ENCODE assay signal across 17 cellular contexts in genomic region chrX:24312249-24312607, GRCh38. TPM values are rescaled to one million over a fixed set of nuclear protein-coding genes. Genes with fewer than 3 reads are reported as not detected.
"Had no signal": no experiment of that assay in that cellular context is flagged by ENCODE, and none has a peak within 500 bp of the region (broad histone marks: within the 10 kb centered on the region; RNA-seq: fewer than 3 reads in every experiment).

No MANE protein-coding gene starts in this region.

RNA-seq across cellular contexts. Expression of gene SUPT20HL2, which starts 1.6 kb away (rescaled TPM):
- total RNA-seq: activated CD4-positive, alpha-beta memory T cell treated with anti-CD3 and anti-CD28 coated beads, Interleukin-2, amount 10 ng/mL, durations not matched to agents 7 days and 5 days; activated CD4-positive, alpha-beta T cell treated with anti-CD3 and anti-CD28 coated beads for 36 hours; activated CD4-positive, alpha-beta T cell treated with anti-CD3 and anti-CD28 coated beads, Interleukin-2, amount 10 ng/mL, durations not matched to agents 7 days and 5 days; activated CD8-positive, alpha-beta memory T cell treated with anti-CD3 and anti-CD28 coated beads, Interleukin-2, amount 10 ng/mL, durations not matched to agents 7 days and 5 days; activated CD8-positive, alpha-beta T cell treated with anti-CD3 and anti-CD28 coated beads, Interleukin-2, amount 10 ng/mL, durations not matched to agents 7 days and 5 days; activated naive CD8-positive, alpha-beta T cell treated with anti-CD3 and anti-CD28 coated beads, Interleukin-2, amount 10 ng/mL, durations not matched to agents 7 days and 5 days; activated T-helper 2 cell treated with anti-CD3 and anti-CD28 coated beads, Interferon-gamma antibody, Interleukin-2, Interleukin-4, amounts not matched to agents 10 μg/mL and 5 μg/mL and 100 μg/mL, durations not matched to agents 14 hours and 24 hours and 36 hours; astrocyte; body of pancreas; breast epithelium; T-cell; T-helper 1 cell treated with Interleukin-12 subunit alpha and Interleukin-12 subunit beta and Interleukin-4 antibody, amounts not matched to agents 30 ng/mL and 1 ng/mL, for 36 hours; T-helper 17 cell; T-helper 2 cell treated with Interferon-gamma antibody and Interleukin-4, amounts not matched to agents 100 ng/mL and 5 ng/mL, for 36 hours; WTC11 had no signal

RNA-seq across cellular contexts. Expression of gene SUPT20HL1, which starts 48.2 kb away (rescaled TPM):
- total RNA-seq: activated CD4-positive, alpha-beta memory T cell treated with anti-CD3 and anti-CD28 coated beads, Interleukin-2, amount 10 ng/mL, durations not matched to agents 7 days and 5 days; activated CD4-positive, alpha-beta T cell treated with anti-CD3 and anti-CD28 coated beads, Interleukin-2, amount 10 ng/mL, durations not matched to agents 7 days and 5 days; activated CD8-positive, alpha-beta memory T cell treated with anti-CD3 and anti-CD28 coated beads, Interleukin-2, amount 10 ng/mL, durations not matched to agents 7 days and 5 days; activated CD8-positive, alpha-beta T cell treated with anti-CD3 and anti-CD28 coated beads, Interleukin-2, amount 10 ng/mL, durations not matched to agents 7 days and 5 days; activated naive CD8-positive, alpha-beta T cell treated with anti-CD3 and anti-CD28 coated beads, Interleukin-2, amount 10 ng/mL, durations not matched to agents 7 days and 5 days; activated T-helper 2 cell treated with anti-CD3 and anti-CD28 coated beads, Interferon-gamma antibody, Interleukin-2, Interleukin-4, amounts not matched to agents 10 μg/mL and 5 μg/mL and 100 μg/mL, durations not matched to agents 14 hours and 24 hours and 36 hours; astrocyte; breast epithelium; cardiac muscle cell; T-cell; T-helper 1 cell treated with Interleukin-12 subunit alpha and Interleukin-12 subunit beta and Interleukin-4 antibody, amounts not matched to agents 30 ng/mL and 1 ng/mL, for 36 hours; T-helper 17 cell; T-helper 2 cell treated with Interferon-gamma antibody and Interleukin-4, amounts not matched to agents 100 ng/mL and 5 ng/mL, for 36 hours; WTC11 had no signal
- polyA plus RNA-seq: adipose tissue had no signal
